Comparison of ENCODE assay signal across 8 cellular contexts in the genomic region with DNA sequence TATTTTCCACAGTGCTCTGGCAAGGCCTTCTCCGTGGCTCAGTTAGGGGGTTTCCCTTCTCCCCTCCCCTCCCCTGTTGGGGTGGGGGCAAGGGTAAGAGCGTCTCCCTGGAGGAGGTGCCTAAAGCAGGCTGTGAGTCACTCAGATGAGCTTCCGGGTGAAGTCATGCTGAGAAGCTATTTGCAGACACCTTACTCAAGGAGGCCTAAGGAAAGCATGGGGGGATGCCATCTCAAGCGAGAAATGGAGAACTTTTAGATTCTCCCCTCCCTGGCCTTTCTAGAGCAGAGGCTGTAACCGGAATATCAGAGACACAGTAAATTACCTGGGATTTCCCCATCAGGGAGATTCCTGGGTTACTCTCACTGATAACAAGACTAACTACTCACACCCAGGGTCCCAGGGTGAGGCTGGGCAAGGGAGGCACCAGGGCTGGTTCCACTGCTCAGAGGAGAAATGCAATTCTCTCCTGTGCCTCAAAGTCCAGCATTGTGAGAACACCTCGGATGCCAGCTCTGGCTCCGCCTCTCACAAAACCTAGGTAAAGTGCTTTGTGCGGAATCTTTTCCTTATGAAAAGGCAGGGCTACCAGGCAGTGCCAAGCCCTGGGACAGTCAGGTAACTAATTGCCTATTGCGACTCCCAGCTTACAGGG.
DNase-seq lines count a peak whose midpoint lies in the region; ATAC-seq, FAIRE-seq and TF ChIP-seq lines count a peak whose summit lies in the region.

No MANE protein-coding gene starts in this region.

- H3K79me2 ChIP-seq in KMS-11 (ENCODE audit: insufficient read depth, low read depth), result no peaks in the 10 kb centered on the region
- H3K79me2 ChIP-seq in H1 (ENCODE audit: control insufficient read depth in 1 of 2, insufficient read depth in 2 of 2, low read length in 2 of 2), result no peaks in the 10 kb centered on the region
- no peaks in the 10 kb centered on the region for H3K79me2 ChIP-seq in smooth muscle cell (ENCODE audit: low read depth)

- TF ChIP-seq EP300 in H1 (IDR thresholded peaks at IDR 0.05; ENCODE audit: borderline replicate concordance in 1 of 2, low read depth in 2 of 2, low read length in 2 of 2), result peak in 1 of 2 experiments; percentile 8; a peak in 1 of 3 replicates

- no peak overlapping the region for H2BK15ac ChIP-seq in H1 (ENCODE audit: low read length)

- no peak overlapping the region for H3K23ac ChIP-seq in H1 (ENCODE audit: insufficient read length)

- H2BK5ac ChIP-seq in H1 (ENCODE audit: low read depth, low read length), result peak overlapping the region; percentile 73; the same call in 1 of the 2 replicates

- DNase-seq in EL (peak; percentile 68), H1 (ENCODE audit: low read depth in 1 of 2, low spot score in 2 of 2) (peak; percentile 67 to 69), smooth muscle cell (lab: John Stamatoyannopoulos, UW; ENCODE audit: unreplicated experiment) (no peak), NCI-H1048 (lab: John Stamatoyannopoulos, UW) (no peak), Ammon's horn (ENCODE audit: low spot score) (no peak)
- DNase-seq in activated CD4-positive, alpha-beta T cell treated with anti-CD3 and anti-CD28 coated beads for 48 hours, result peak; percentile 84

- H3K4me3 ChIP-seq in KMS-11 (IDR thresholded peaks at IDR 0.05; ENCODE audit: insufficient read depth, low read depth, low read length) (no peak overlapping the region), H1 (ENCODE audit: extremely low read depth in 1 of 4, insufficient read depth in 2 of 4, low read depth in 3 of 4, low read length in 4 of 4) (peak overlapping the region in 2 of 4 experiments; percentile 10 to 36; a peak in 3 of 8 replicates), smooth muscle cell (no peak overlapping the region)

- H2BK20ac ChIP-seq in H1 (ENCODE audit: low read length), result peak overlapping the region; percentile 94; the same call in 1 of the 2 replicates

- TF ChIP-seq RAD21 in H1 (IDR thresholded peaks at IDR 0.05 in 1 of 2, conservative IDR thresholded peaks at IDR 0.05 in 1 of 2; ENCODE audit: low read depth in 2 of 2, low read length in 2 of 2), result no peak

- H3K9ac ChIP-seq in KMS-11, result no peak overlapping the region
- peak overlapping the region in 1 of 4 experiments; percentile 32; a peak in 1 of 7 replicates for H3K9ac ChIP-seq in H1 (replicated peaks in 1 of 4; ENCODE audit: extremely low read depth in 1 of 4, low read depth in 3 of 4, low read length in 3 of 4)
- H3K9ac ChIP-seq in smooth muscle cell (ENCODE audit: low read depth), result peak overlapping the region; percentile 46

- TF ChIP-seq POLR2A in H1 (IDR thresholded peaks at IDR 0.05; ENCODE audit: control extremely low read depth in 1 of 2, low read depth in 2 of 2, low read length in 2 of 2), result 0 out of 3 replicates have a peak, but pooled peaks of 1 of the 2 experiments have one; percentile 33

- peak overlapping the region; percentile 86; the same call in 1 of the 2 replicates for H2BK12ac ChIP-seq in H1 (ENCODE audit: low read depth, low read length)

- no peak overlapping the region for H2AK5ac ChIP-seq in H1 (ENCODE audit: low read depth, low read length)

- H2BK120ac ChIP-seq in H1 (replicated peaks; ENCODE audit: low read depth, low read length), result no peak overlapping the region

- TF ChIP-seq CTCF in KMS-11 (conservative IDR thresholded peaks at IDR 0.05; ENCODE audit: low read depth, low read length) (no peak), H1 (IDR thresholded peaks at IDR 0.05; ENCODE audit: control extremely low read depth in 1 of 3, insufficient read depth in 1 of 3, low read depth in 1 of 3, low read length in 3 of 3) (no peak), smooth muscle cell (IDR thresholded peaks at IDR 0.05; ENCODE audit: borderline replicate concordance, insufficient read depth, poor library complexity, severe bottlenecking) (no peak)

- no peak overlapping the region for H3K14ac ChIP-seq in H1 (ENCODE audit: insufficient read length)

- H3K18ac ChIP-seq in H1 (ENCODE audit: extremely low read depth, low read length), result peak overlapping the region; percentile 86

- peak overlapping the region; percentile 50 for H4K91ac ChIP-seq in H1 (replicated peaks; ENCODE audit: insufficient read length, low read length)

- H3F3A ChIP-seq in smooth muscle cell (ENCODE audit: low read depth), result peaks cover 5% of the 10 kb centered on the region

- CTCF ChIA-PET in H1 (lab: Charles Lee; ENCODE audit: partially characterized antibody), result interaction anchor here (0.6 to 3.7 kb wide), 10 partner anchors 8 to 132 kb away, joined by 3 to 17 read pairs (median 4); a partner anchor contains a TSS

- H3K79me1 ChIP-seq in H1 (ENCODE audit: low read depth, low read length), result no peaks in the 10 kb centered on the region

- H3K4me2 ChIP-seq in KMS-11 (peak overlapping the region; percentile 55), H1 (ENCODE audit: insufficient read depth in 1 of 2, low read depth in 2 of 2, low read length in 2 of 2) (peak overlapping the region; percentile 53 to 62), smooth muscle cell (peak overlapping the region; percentile 65)

- H4K8ac ChIP-seq in H1 (ENCODE audit: extremely low read depth, insufficient read depth, low read length), result no peak overlapping the region

- H3K56ac ChIP-seq in H1 (replicated peaks; ENCODE audit: insufficient read length, low read depth, low read length), result peak overlapping the region; percentile 2

- 33% methylated on average over 9 of the region's 9 CpGs; no CpG with 5 or more reads in 1 of the 2 experiments for WGBS in H1 (ENCODE audit: extremely low coverage in 1 of 2, insufficient coverage in 1 of 2, insufficient read length in 1 of 2, insufficient replicate concordance in 2 of 2, low coverage in 1 of 2, low lambda C conversion rate in 2 of 2, missing lambda C conversion rate in 1 of 2), 2 experiments
- WGBS in smooth muscle cell (ENCODE audit: low lambda C conversion rate), result 51% methylated on average over 9 of the region's 9 CpGs

- H3K27me3 ChIP-seq in KMS-11 (ENCODE audit: insufficient read depth, low read depth), result no peaks in the 10 kb centered on the region
- no peaks in the 10 kb centered on the region for H3K27me3 ChIP-seq in H1 (replicated peaks in 1 of 4; ENCODE audit: control insufficient read depth in 3 of 4, extremely low read depth in 1 of 4, insufficient read depth in 3 of 4, low read length in 3 of 4)
- H3K27me3 ChIP-seq in smooth muscle cell (ENCODE audit: low read depth), result no peaks in the 10 kb centered on the region

- no peaks in the 10 kb centered on the region for H3K36me3 ChIP-seq in KMS-11 (ENCODE audit: insufficient read depth)
- H3K36me3 ChIP-seq in H1 (ENCODE audit: control insufficient read depth in 2 of 4, insufficient read depth in 4 of 4, low read length in 3 of 4), result no peaks in the 10 kb centered on the region
- H3K36me3 ChIP-seq in smooth muscle cell (ENCODE audit: low read depth), result no peaks in the 10 kb centered on the region

- no peaks in the 10 kb centered on the region for H3K9me3 ChIP-seq in H1 (ENCODE audit: insufficient read depth in 2 of 2, low read depth in 1 of 2, low read length in 1 of 2)
- H3K9me3 ChIP-seq in smooth muscle cell (replicated peaks; ENCODE audit: low read depth), result no peaks in the 10 kb centered on the region

- peak; percentile 63 for FAIRE-seq in H1 (lab: Jason Lieb, UNC)

- POLR2A ChIA-PET in H1 (lab: Charles Lee; ENCODE audit: partially characterized antibody), result interaction anchor here (0.6 to 1.7 kb wide), 8 partner anchors 9 to 415 kb away, joined by 3 to 5 read pairs (median 4); no protein-coding TSS in a partner anchor

- H3K27ac ChIP-seq in KMS-11 (no peak overlapping the region), H1 (ENCODE audit: low read depth, low read length) (peak overlapping the region; percentile 71; the same call in 1 of the 2 replicates), smooth muscle cell (ENCODE audit: low read depth) (peak overlapping the region; percentile 3)

- peak overlapping the region; percentile 50; the same call in 1 of the 2 replicates for H2AFZ ChIP-seq in KMS-11 (ENCODE audit: low read depth)
- H2AFZ ChIP-seq in H1 (ENCODE audit: low read length), result no peak overlapping the region
- H2AFZ ChIP-seq in smooth muscle cell (ENCODE audit: low read depth), result no peak overlapping the region

- no peaks in the 10 kb centered on the region for H3K23me2 ChIP-seq in H1 (ENCODE audit: low read depth, low read length)

- H3K4me1 ChIP-seq in KMS-11 (ENCODE audit: low read depth, poor library complexity, severe bottlenecking), result peaks cover 15% of the 10 kb centered on the region
- peaks cover 3 to 27% (median 11%) of the 10 kb centered on the region in 4 experiments for H3K4me1 ChIP-seq in H1 (replicated peaks in 1 of 4; ENCODE audit: control insufficient read depth in 3 of 4, insufficient read depth in 4 of 4, low read length in 3 of 4)
- peaks cover 25% of the 10 kb centered on the region for H3K4me1 ChIP-seq in smooth muscle cell (ENCODE audit: low read depth)

- no peak overlapping the region for H3K4ac ChIP-seq in H1 (replicated peaks; ENCODE audit: insufficient read length, low read depth, low read length)

- H4K5ac ChIP-seq in H1 (ENCODE audit: insufficient read length, low read depth, low read length), result no peak overlapping the region

- no peaks in the 10 kb centered on the region for H4K20me1 ChIP-seq in KMS-11 (ENCODE audit: insufficient read depth)
- no peaks in the 10 kb centered on the region for H4K20me1 ChIP-seq in H1 (replicated peaks in 1 of 2; ENCODE audit: control insufficient read depth in 1 of 2, insufficient read depth in 2 of 2, low read length in 2 of 2)
- no peaks in the 10 kb centered on the region for H4K20me1 ChIP-seq in smooth muscle cell (ENCODE audit: low read depth)

- ATAC-seq in GM21825 (IDR thresholded peaks at IDR 0.05; ENCODE audit: unreplicated experiment), result peak; percentile 88

TF ChIP-seq in H1, 55 proteins besides CTCF, POLR2A, EP300 and RAD21 (continues in another document):
- TF ChIP-seq SP4 (IDR thresholded peaks at IDR 0.05; ENCODE audit: low read length), result no peak
- no peak for TF ChIP-seq CEBPB (IDR thresholded peaks at IDR 0.05; ENCODE audit: low read depth, low read length)
- TF ChIP-seq, protein P1, sequence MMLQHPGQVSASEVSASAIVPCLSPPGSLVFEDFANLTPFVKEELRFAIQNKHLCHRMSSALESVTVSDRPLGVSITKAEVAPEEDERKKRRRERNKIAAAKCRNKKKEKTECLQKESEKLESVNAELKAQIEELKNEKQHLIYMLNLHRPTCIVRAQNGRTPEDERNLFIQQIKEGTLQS (IDR thresholded peaks at IDR 0.05; ENCODE audit: insufficient read depth, low read depth, low read length), result no peak
- 0 out of 4 replicates have a peak, but pooled peaks of 1 of the 2 experiments have one; percentile 21 for TF ChIP-seq SIN3A (conservative IDR thresholded peaks at IDR 0.05 in 1 of 2, IDR thresholded peaks at IDR 0.05 in 1 of 2; ENCODE audit: low read depth in 1 of 2, low read length in 2 of 2)
- no peak for TF ChIP-seq SIRT6 (IDR thresholded peaks at IDR 0.05; ENCODE audit: low read length)
- 0 out of 2 replicates have a peak, but pooled peaks have one; percentile 44 for TF ChIP-seq JUN (IDR thresholded peaks at IDR 0.05; ENCODE audit: low read depth, low read length)
- TF ChIP-seq SP2 (IDR thresholded peaks at IDR 0.05; ENCODE audit: low read length), result no peak
- TF ChIP-seq BCL11A (IDR thresholded peaks at IDR 0.05; ENCODE audit: low read depth in 2 of 2, low read length in 2 of 2), result no peak
- no peak for TF ChIP-seq SUZ12 (IDR thresholded peaks at IDR 0.05; ENCODE audit: low read length)
- TF ChIP-seq SIX5 (IDR thresholded peaks at IDR 0.05; ENCODE audit: low read depth, low read length), result no peak

Comparison
In these comparisons a context has a peak if more than half of its experiments do, and no peak if none do; other contexts are left out.
1. DNase-seq: peak in EL (single experiment), activated CD4-positive, alpha-beta T cell treated with anti-CD3 and anti-CD28 coated beads for 48 hours (single experiment) and H1 (2 of 2); none in smooth muscle cell (single experiment), NCI-H1048 (single experiment) and Ammon's horn (single experiment).
2. Peak in every context shown above with its lines, with median percentiles within 50 percentile points of each other: H3K4me2 ChIP-seq.